In genomic region chr1:115112496-115113375, GRCh38 we compare ENCODE assay signal across 8 cellular contexts. TPM values are rescaled to one million over a fixed set of nuclear protein-coding genes. Genes with fewer than 3 reads are reported as not detected.
DNase-seq lines count a peak whose midpoint lies in the region; ATAC-seq and TF ChIP-seq lines count a peak whose summit lies in the region.

No MANE protein-coding gene starts in this region.

- peak; percentile 91 for TF ChIP-seq CTCF in VCaP (conservative IDR thresholded peaks at IDR 0.05)
- TF ChIP-seq CTCF in cardiac fibroblast (IDR thresholded peaks at IDR 0.05; ENCODE audit: low read depth, low read length) = peak; percentile 90

- H3K27me3 ChIP-seq in H7 (ENCODE audit: control insufficient read depth, insufficient read depth, low read length) = no peaks in the 10 kb centered on the region

- H3K36me3 ChIP-seq in H7 (replicated peaks; ENCODE audit: control insufficient read depth, insufficient read depth, low read length) = no peaks in the 10 kb centered on the region

- H3K27ac Mint-ChIP-seq in stimulated activated naive B cell treated with anti-CD40 and anti-IgM and Interleukin-4, amounts not matched to agents 10 μg/mL and 1 μg/mL and 100 μg/mL, for 72 hours = no peak overlapping the region

- DNase-seq in AML-193 (lab: John Stamatoyannopoulos, UW) (peak; percentile 7 to 12), H7 (peak; percentile 71), cardiac fibroblast (ENCODE audit: low read depth in 2 of 2) (peak; percentile 30 to 33), medulla oblongata (ENCODE audit: extremely low spot score) (peak; percentile 30)
- DNase-seq in stimulated activated naive B cell treated with anti-CD40 and anti-IgM and Interleukin-4, amounts not matched to agents 10 μg/mL and 1 μg/mL and 100 μg/mL, for 72 hours = no peak

- H3K4me3 ChIP-seq in H7 (ENCODE audit: insufficient read depth, low read depth, low read length) = no peak overlapping the region
- H3K4me3 ChIP-seq in cardiac fibroblast (replicated peaks in 1 of 2; ENCODE audit: low read depth in 2 of 2, low read length in 2 of 2) = no peak overlapping the region

- H3K4me1 Mint-ChIP-seq in stimulated activated naive B cell treated with anti-CD40 and anti-IgM and Interleukin-4, amounts not matched to agents 10 μg/mL and 1 μg/mL and 100 μg/mL, for 72 hours = no peaks in the 10 kb centered on the region

- H3K9me3 Mint-ChIP-seq in stimulated activated naive B cell treated with anti-CD40 and anti-IgM and Interleukin-4, amounts not matched to agents 10 μg/mL and 1 μg/mL and 100 μg/mL, for 72 hours = no peaks in the 10 kb centered on the region

- H3K27ac ChIP-seq in VCaP = no peak overlapping the region

- peak; percentile 31 to 38 for ATAC-seq in stimulated activated naive B cell treated with anti-CD40 and anti-IgM and Interleukin-4, amounts not matched to agents 10 μg/mL and 1 μg/mL and 100 μg/mL, for 72 hours (replicated peaks)
- no peak for ATAC-seq in HG03159 (IDR thresholded peaks at IDR 0.05; ENCODE audit: unreplicated experiment)
- no peak for ATAC-seq in GM18867 (IDR thresholded peaks at IDR 0.05; ENCODE audit: unreplicated experiment)

- H3K4me3 Mint-ChIP-seq in stimulated activated naive B cell treated with anti-CD40 and anti-IgM and Interleukin-4, amounts not matched to agents 10 μg/mL and 1 μg/mL and 100 μg/mL, for 72 hours = no peak overlapping the region

- no peaks in the 10 kb centered on the region for H3K27me3 Mint-ChIP-seq in stimulated activated naive B cell treated with anti-CD40 and anti-IgM and Interleukin-4, amounts not matched to agents 10 μg/mL and 1 μg/mL and 100 μg/mL, for 72 hours

- peaks cover 0 to 2% of the 10 kb centered on the region in 2 donors for H3K36me3 Mint-ChIP-seq in stimulated activated naive B cell treated with anti-CD40 and anti-IgM and Interleukin-4, amounts not matched to agents 10 μg/mL and 1 μg/mL and 100 μg/mL, for 72 hours

RNA-seq across cellular contexts. Expression of gene TSPAN2, which starts 23.4 kb away (rescaled TPM):
- total RNA-seq in H7 (2014; rRNA removed; shearing (Covaris generic)) = 5.1 and 5.3 TPM in 2 replicates

Comparison
In these comparisons a context has a peak if more than half of its experiments do, and no peak if none do; other contexts are left out.
1. ATAC-seq: peak in stimulated activated naive B cell treated with anti-CD40 and anti-IgM and Interleukin-4, amounts not matched to agents 10 μg/mL and 1 μg/mL and 100 μg/mL, for 72 hours (2 of 2); none in HG03159 (single experiment) and GM18867 (single experiment).